Comparison of ENCODE assay signal across 8 cellular contexts in the genomic region with DNA sequence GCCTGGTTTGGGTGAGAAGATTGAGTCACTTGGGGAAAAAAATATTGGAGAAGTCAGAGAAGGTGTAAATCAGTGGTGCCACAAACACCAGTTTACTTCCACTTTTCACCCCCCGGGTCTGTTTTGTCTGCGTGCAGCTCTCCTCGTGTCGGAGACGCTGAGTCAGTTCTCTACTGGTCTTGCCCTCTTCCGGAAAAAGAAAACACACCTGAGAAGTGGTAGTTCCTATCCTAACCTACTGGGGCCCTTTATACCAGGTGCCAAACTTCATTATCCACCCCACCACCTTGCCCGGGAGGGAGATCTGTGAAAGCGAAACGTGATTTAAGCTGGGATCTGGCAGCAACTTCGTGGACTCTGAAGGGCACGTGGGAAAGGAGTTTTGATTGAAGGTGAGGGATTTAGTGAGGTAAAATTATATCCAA. TPM values are rescaled to one million over a fixed set of nuclear protein-coding genes. Genes with fewer than 3 reads are reported as not detected.
DNase-seq lines count a peak whose midpoint lies in the region; ATAC-seq and TF ChIP-seq lines count a peak whose summit lies in the region.

No MANE protein-coding gene starts in this region.

- H3K9ac ChIP-seq in skeletal muscle satellite cell (ENCODE audit: low read depth, low read length), result peak overlapping the region; percentile 80

- peak overlapping the region; percentile 71 for H3K4me3 ChIP-seq in CD4-positive, CD25-positive, alpha-beta regulatory T cell (ENCODE audit: low read depth, low read length)
- peak overlapping the region; percentile 86 to 97 for H3K4me3 ChIP-seq in Panc1 (ENCODE audit: low read depth in 2 of 2, low read length in 2 of 2)
- H3K4me3 ChIP-seq in right atrium auricular region, result peak overlapping the region; percentile 80 to 85
- H3K4me3 ChIP-seq in skeletal muscle satellite cell (ENCODE audit: low read length), result peak overlapping the region; percentile 81

- TSS peak; percentile 88 for BruUV-seq in Panc1 (replicated peaks; lab: Mats Ljungman, UMichigan)

- peaks cover 34% of the 10 kb centered on the region for H3K4me1 ChIP-seq in CD4-positive, CD25-positive, alpha-beta regulatory T cell (ENCODE audit: control insufficient read depth, insufficient read depth, low read length, poor library complexity, severe bottlenecking)
- peaks cover 17% of the 10 kb centered on the region; the same call in 1 of the 2 replicates for H3K4me1 ChIP-seq in Panc1 (ENCODE audit: control insufficient read depth, insufficient read depth, low read length)
- H3K4me1 ChIP-seq in right atrium auricular region, result peaks cover 0 to 47% of the 10 kb centered on the region in 2 donors
- peaks cover 27% of the 10 kb centered on the region for H3K4me1 ChIP-seq in skeletal muscle satellite cell (ENCODE audit: control insufficient read depth, insufficient read depth, low read length)

- peak overlapping the region; percentile 95 to 98 (median 97) for H3K4me3 Mint-ChIP-seq in CD4-positive, CD25-positive, alpha-beta regulatory T cell
- H3K4me3 Mint-ChIP-seq in activated naive CD4-positive, alpha-beta T cell treated with anti-CD3 and anti-CD28 coated beads, Interleukin-2, amount 10 ng/mL, durations not matched to agents 7 days and 5 days, result peak overlapping the region; percentile 95

- TF ChIP-seq CTCF in Panc1 (IDR thresholded peaks at IDR 0.05) (no peak), right atrium auricular region (IDR thresholded peaks at IDR 0.05) (no peak)

- peak overlapping the region; percentile 96 to 100 (median 99) for H3K27ac Mint-ChIP-seq in CD4-positive, CD25-positive, alpha-beta regulatory T cell
- peak overlapping the region; percentile 98 for H3K27ac Mint-ChIP-seq in activated naive CD4-positive, alpha-beta T cell treated with anti-CD3 and anti-CD28 coated beads, Interleukin-2, amount 10 ng/mL, durations not matched to agents 7 days and 5 days

- H3K27me3 ChIP-seq in CD4-positive, CD25-positive, alpha-beta regulatory T cell (ENCODE audit: control insufficient read depth, insufficient read depth, low read length), result no peaks in the 10 kb centered on the region
- no peaks in the 10 kb centered on the region for H3K27me3 ChIP-seq in Panc1 (ENCODE audit: control insufficient read depth, insufficient read depth, low read length)
- no peaks in the 10 kb centered on the region for H3K27me3 ChIP-seq in right atrium auricular region
- no peaks in the 10 kb centered on the region for H3K27me3 ChIP-seq in skeletal muscle satellite cell (ENCODE audit: control insufficient read depth, insufficient read depth, low read length)

- ATAC-seq in CD4-positive, CD25-positive, alpha-beta regulatory T cell (ENCODE audit: low read depth in 2 of 2), result peak; percentile 54 to 56
- ATAC-seq in GM19395 (IDR thresholded peaks at IDR 0.05; ENCODE audit: unreplicated experiment) (peak; percentile 46), HG03460 (IDR thresholded peaks at IDR 0.05; ENCODE audit: unreplicated experiment) (peak; percentile 47), Panc1 (no peak; the same call in 1 of the 2 replicates)

- CTCF ChIA-PET in Panc1 (lab: Charles Lee), result no interaction called here
- CTCF ChIA-PET in activated naive CD4-positive, alpha-beta T cell treated with anti-CD3 and anti-CD28 coated beads, Interleukin-2, amount 10 ng/mL, durations not matched to agents 7 days and 5 days (lab: Charles Lee), result interaction anchor here (0.6 to 4.4 kb wide), 12 partner anchors 19 to 363 kb away, joined by 3 to 28 read pairs (median 4); no protein-coding TSS in a partner anchor

- DNase-seq in CD4-positive, CD25-positive, alpha-beta regulatory T cell, result peak; percentile 64 to 93 (median 81)
- DNase-seq in Panc1 (ENCODE audit: low read depth, low spot score) (peak; percentile 10), right atrium auricular region (ENCODE audit: low spot score) (no peak), NCI-H1694 treated with DMSO at 0.1 percent for 48 hours (lab: John Stamatoyannopoulos, UW) (no peak)
- peak; percentile 82 for DNase-seq in activated naive CD4-positive, alpha-beta T cell treated with anti-CD3 and anti-CD28 coated beads, Interleukin-2, amount 10 ng/mL, durations not matched to agents 7 days and 5 days

- H3K27ac ChIP-seq in CD4-positive, CD25-positive, alpha-beta regulatory T cell (ENCODE audit: insufficient read depth, low read length, poor library complexity, severe bottlenecking), result peak overlapping the region; percentile 99
- peak overlapping the region; percentile 97 for H3K27ac ChIP-seq in Panc1 (ENCODE audit: low read length)
- peak overlapping the region; percentile 98 to 99 for H3K27ac ChIP-seq in right atrium auricular region

- peak overlapping the region; percentile 95 for H3K4me2 ChIP-seq in skeletal muscle satellite cell (ENCODE audit: low read length)

- in situ Hi-C loops in Panc1 (cut with HindIII; ENCODE audit: low pct_unique_long_range_greater_than_20kb, low sequenced_read_pairs), result no loop called here

- peaks cover 20 to 52% (median 34%) of the 10 kb centered on the region in 4 donors for H3K4me1 Mint-ChIP-seq in CD4-positive, CD25-positive, alpha-beta regulatory T cell
- H3K4me1 Mint-ChIP-seq in activated naive CD4-positive, alpha-beta T cell treated with anti-CD3 and anti-CD28 coated beads, Interleukin-2, amount 10 ng/mL, durations not matched to agents 7 days and 5 days, result peaks cover 48% of the 10 kb centered on the region

- peaks cover 0 to 2% (median 0%) of the 10 kb centered on the region in 7 donors for H3K9me3 Mint-ChIP-seq in CD4-positive, CD25-positive, alpha-beta regulatory T cell
- H3K9me3 Mint-ChIP-seq in activated naive CD4-positive, alpha-beta T cell treated with anti-CD3 and anti-CD28 coated beads, Interleukin-2, amount 10 ng/mL, durations not matched to agents 7 days and 5 days, result peaks cover 5% of the 10 kb centered on the region

- no peaks in the 10 kb centered on the region for H3K27me3 Mint-ChIP-seq in CD4-positive, CD25-positive, alpha-beta regulatory T cell
- no peaks in the 10 kb centered on the region for H3K27me3 Mint-ChIP-seq in activated naive CD4-positive, alpha-beta T cell treated with anti-CD3 and anti-CD28 coated beads, Interleukin-2, amount 10 ng/mL, durations not matched to agents 7 days and 5 days

- H3K36me3 ChIP-seq in CD4-positive, CD25-positive, alpha-beta regulatory T cell (ENCODE audit: control insufficient read depth, insufficient read depth, low read length), result no peaks in the 10 kb centered on the region
- H3K36me3 ChIP-seq in Panc1 (ENCODE audit: control insufficient read depth, insufficient read depth, low read length) (no peaks in the 10 kb centered on the region; the same call in 1 of the 2 replicates), right atrium auricular region (no peaks in the 10 kb centered on the region), skeletal muscle satellite cell (ENCODE audit: insufficient read depth, low read length) (no peaks in the 10 kb centered on the region)

- no peaks in the 10 kb centered on the region for H3K9me3 ChIP-seq in CD4-positive, CD25-positive, alpha-beta regulatory T cell (ENCODE audit: control insufficient read depth in 2 of 2, low read length in 2 of 2)
- H3K9me3 ChIP-seq in Panc1 (ENCODE audit: control insufficient read depth, insufficient read depth, low read depth, low read length) (no peaks in the 10 kb centered on the region), right atrium auricular region (no peaks in the 10 kb centered on the region), skeletal muscle satellite cell (replicated peaks; ENCODE audit: low read length) (no peaks in the 10 kb centered on the region)

- intact Hi-C loops in Panc1 (cut with micrococcal nuclease; ENCODE audit: unreplicated experiment), result loop anchor here (5.0 to 10.0 kb wide), 3 partner anchors 157 to 364 kb away; no protein-coding TSS in a partner anchor

- no peaks in the 10 kb centered on the region for H3K36me3 Mint-ChIP-seq in CD4-positive, CD25-positive, alpha-beta regulatory T cell
- H3K36me3 Mint-ChIP-seq in activated naive CD4-positive, alpha-beta T cell treated with anti-CD3 and anti-CD28 coated beads, Interleukin-2, amount 10 ng/mL, durations not matched to agents 7 days and 5 days, result peaks cover 22% of the 10 kb centered on the region

- POLR2A ChIA-PET in Panc1 (lab: Charles Lee), result no interaction called here

RNA-seq across cellular contexts. Expression of a gene that starts 0.9 kb away (rescaled TPM):
- 373 TPM for total RNA-seq in CD4-positive, CD25-positive, alpha-beta regulatory T cell
- polyA plus RNA-seq in CD4-positive, CD25-positive, alpha-beta regulatory T cell, result 10 to 100 TPM; 66.9 to 95.2 (median 79.9) TPM
- total RNA-seq in Panc1 (2021; ENCODE audit: unreplicated experiment) (70.2 TPM), right atrium auricular region (10 to 100 TPM; 20.6 to 21.3 TPM)
- 36.0 TPM for polyA plus RNA-seq in Panc1 (2012; ENCODE audit: insufficient read length)
- 38.4 and 42.3 TPM in 2 replicates for total RNA-seq in skeletal muscle satellite cell (2012; rRNA removed)

Comparison
In these comparisons a context has a peak if more than half of its experiments do, and no peak if none do; other contexts are left out.
1. DNase-seq: peak in CD4-positive, CD25-positive, alpha-beta regulatory T cell (3 of 3), Panc1 (single experiment) and activated naive CD4-positive, alpha-beta T cell treated with anti-CD3 and anti-CD28 coated beads, Interleukin-2, amount 10 ng/mL, durations not matched to agents 7 days and 5 days (single experiment); none in right atrium auricular region (single experiment) and NCI-H1694 treated with DMSO at 0.1 percent for 48 hours (single experiment).
2. Peak in every context shown above with its lines, with median percentiles within 50 percentile points of each other: H3K27ac ChIP-seq and H3K4me3 ChIP-seq.